In the genomic region with DNA sequence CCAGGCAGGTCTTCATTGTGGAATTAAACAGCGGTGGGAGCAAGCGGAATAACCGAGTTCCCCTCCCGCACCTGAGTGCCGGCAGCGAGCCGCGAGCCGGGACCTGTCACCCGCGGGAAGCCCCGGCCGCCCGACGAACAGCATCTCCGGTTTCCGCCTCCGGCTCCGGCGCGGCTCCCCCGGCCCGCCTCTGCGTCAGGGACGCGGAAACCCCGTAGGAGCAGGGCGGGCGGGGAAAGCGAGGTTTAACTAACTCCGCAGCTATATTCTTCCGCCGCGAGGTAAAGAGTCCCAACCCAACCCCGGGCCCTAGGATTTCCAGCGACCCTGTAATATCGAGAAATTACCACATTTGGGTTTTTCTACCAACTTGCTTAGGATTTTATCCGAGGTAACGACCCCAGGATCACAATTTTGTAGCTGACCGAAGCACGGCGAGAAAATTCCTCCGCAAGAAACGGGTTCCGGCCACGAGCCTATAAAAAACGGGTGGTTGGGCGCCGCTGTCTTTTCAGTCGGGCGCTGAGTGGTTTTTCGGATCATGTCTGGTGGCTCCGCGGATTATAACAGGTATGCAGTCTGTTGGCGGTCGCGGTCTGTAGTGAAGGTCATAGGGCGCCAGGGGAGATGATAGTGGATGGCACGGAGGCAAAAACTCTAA, we compare ENCODE assay signal across 8 cellular contexts. TPM values are rescaled to one million over a fixed set of nuclear protein-coding genes. Genes with fewer than 3 reads are reported as not detected.
DNase-seq lines count a peak whose midpoint lies in the region; ATAC-seq and FAIRE-seq lines count a peak whose summit lies in the region.

EIF4A2 (plus strand) TSS at position 508 of the 661 bp plus-strand sequence; CDS start at position 542, 34 bp downstream.

- 0% methylated on average over 55 to 59 of the region's 59 CpGs for WGBS in esophagus, 2 donors

- no peaks in the 10 kb centered on the region for H3K9me2 ChIP-seq in Karpas-422 (replicated peaks; ENCODE audit: insufficient read depth, low read length)

- ATAC-seq in GM21786 (IDR thresholded peaks at IDR 0.05; ENCODE audit: unreplicated experiment) = peak; percentile 51

- H3K9me3 ChIP-seq in Karpas-422 (ENCODE audit: low read length) (no peaks in the 10 kb centered on the region), esophagus (ENCODE audit: control insufficient read depth in 2 of 2, insufficient read depth in 1 of 2, low read depth in 1 of 2, low read length in 1 of 2) (no peaks in the 10 kb centered on the region), muscle layer of colon (ENCODE audit: low read length) (no peaks in the 10 kb centered on the region)

- H3K36me3 ChIP-seq in Karpas-422 (ENCODE audit: insufficient read depth, low read length) (peaks cover 48% of the 10 kb centered on the region), esophagus (ENCODE audit: control insufficient read depth in 2 of 2, insufficient read depth in 2 of 2, low read length in 1 of 2) (peaks cover 12 to 14% of the 10 kb centered on the region in 2 donors), muscle layer of colon (ENCODE audit: insufficient read depth, low read length) (peaks cover 41% of the 10 kb centered on the region)

- H3K79me2 ChIP-seq in Karpas-422 (ENCODE audit: low read length) = peaks cover 28% of the 10 kb centered on the region

- H3K27me3 ChIP-seq in Karpas-422 (ENCODE audit: low read length) (no peaks in the 10 kb centered on the region), esophagus (ENCODE audit: control insufficient read depth in 1 of 2, insufficient read depth in 2 of 2, low read length in 2 of 2) (no peaks in the 10 kb centered on the region), muscle layer of colon (ENCODE audit: control insufficient read depth in 1 of 2, insufficient read depth in 2 of 2, low read length in 2 of 2) (no peaks in the 10 kb centered on the region)

- DNase-seq in DMS53 (lab: John Stamatoyannopoulos, UW) = peak; percentile 95
- peak; percentile 97 for DNase-seq in Karpas-422
- DNase-seq in RCC 7860 (ENCODE audit: low spot score) = peak; percentile 73
- peak; percentile 93 to 94 for DNase-seq in activated T-cell treated with anti-CD3 and anti-CD28 coated beads, Interleukin-2, amount 50 U/mL, for 48 hours
- DNase-seq in stimulated activated CD8-positive, alpha-beta memory T cell treated with anti-CD3 and anti-CD28 coated beads, Interleukin-4, amount 100 ng/mL, for 48 hours = peak; percentile 93

- H3K9ac ChIP-seq in Karpas-422 (ENCODE audit: low read length) (peak within 1 kb of the TSS; percentile 99), muscle layer of colon (ENCODE audit: low read length) (peak within 1 kb of the TSS; percentile 97)

- peak within 1 kb of the TSS; percentile 98 for H2AFZ ChIP-seq in Karpas-422 (ENCODE audit: low read length)

- peak within 1 kb of the TSS; percentile 87 for H3K4me2 ChIP-seq in Karpas-422 (ENCODE audit: low read depth, low read length, poor library complexity, severe bottlenecking)

- H3K27ac ChIP-seq in Karpas-422 (ENCODE audit: low read length) = peak within 1 kb of the TSS; percentile 97
- peak within 1 kb of the TSS; percentile 96 to 98 for H3K27ac ChIP-seq in esophagus (ENCODE audit: low read depth in 2 of 2, low read length in 1 of 2)
- H3K27ac ChIP-seq in muscle layer of colon (ENCODE audit: low read depth, low read length) = peak within 1 kb of the TSS; percentile 89

- peaks cover 47% of the 10 kb centered on the region for H4K20me1 ChIP-seq in Karpas-422 (ENCODE audit: insufficient read depth, low read depth, low read length)

- H3K4me3 ChIP-seq in Karpas-422 (ENCODE audit: low read length) (peak within 1 kb of the TSS; percentile 86), esophagus (ENCODE audit: low read depth in 1 of 2, low read length in 2 of 2) (peak within 1 kb of the TSS; percentile 96 to 100), muscle layer of colon (ENCODE audit: low read depth in 1 of 2, low read length in 2 of 2) (peak within 1 kb of the TSS; percentile 99 to 100)

- H3K4me1 ChIP-seq in Karpas-422 (ENCODE audit: low read length) = peaks cover 46% of the 10 kb centered on the region
- H3K4me1 ChIP-seq in esophagus (ENCODE audit: control insufficient read depth in 2 of 2, insufficient read depth in 2 of 2, low read length in 1 of 2) = no peaks in the 10 kb centered on the region
- H3K4me1 ChIP-seq in muscle layer of colon (ENCODE audit: insufficient read depth, low read length) = peaks cover 37% of the 10 kb centered on the region

- no peak for FAIRE-seq in RCC 7860 (lab: Jason Lieb, UNC)

RNA-seq across cellular contexts. Expression of gene EIF4A2, which starts in this region (rescaled TPM):
- total RNA-seq in Karpas-422 (2014; rRNA removed; shearing (Covaris generic); ENCODE audit: low replicate concordance) = 541 and 657 TPM in 2 replicates
- polyA plus RNA-seq in esophagus = 100 to 1,000 TPM; 184 to 241 TPM

Comparison
In these comparisons a context has a peak if more than half of its experiments do, and no peak if none do; other contexts are left out.
1. Peak in every context shown above with its lines: DNase-seq, ATAC-seq, H3K4me3 ChIP-seq and H3K27ac ChIP-seq.